39 cellular contexts compared by ENCODE assay signal in the genomic region with DNA sequence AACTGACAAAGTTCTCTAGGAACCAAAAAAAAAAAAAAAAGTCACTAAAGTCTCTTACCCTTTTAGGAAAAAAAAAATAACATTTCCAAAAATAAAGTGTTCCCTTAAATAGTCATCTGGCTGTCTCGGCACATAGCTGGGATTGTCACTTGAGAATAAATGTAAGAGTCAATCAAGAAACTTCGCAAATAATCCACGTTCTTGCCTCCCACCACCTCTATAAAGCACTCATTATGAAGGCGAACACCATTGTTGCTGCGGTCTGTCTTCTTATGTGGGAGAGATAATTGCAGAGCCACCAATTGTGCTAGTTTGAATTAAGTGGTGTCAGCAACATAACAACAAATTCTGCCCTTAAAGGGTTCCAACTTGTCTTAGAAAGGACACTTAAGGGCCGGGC.
"Had no signal": no experiment of that assay in that cellular context is flagged by ENCODE, and none has a peak within 500 bp of the region (broad histone marks: within the 10 kb centered on the region; RNA-seq: fewer than 3 reads in every experiment).

No MANE protein-coding gene starts in this region.

- H3K27ac Mint-ChIP-seq: activated naive CD4-positive, alpha-beta T cell treated with anti-CD3 and anti-CD28 coated beads for 36 hours; activated naive CD4-positive, alpha-beta T cell treated with anti-CD3 and anti-CD28 coated beads, Interleukin-2, amount 10 ng/mL, durations not matched to agents 7 days and 5 days; activated naive CD4-positive, alpha-beta T cell treated with anti-CD3 and anti-CD28 coated beads, Interleukin-2, amount 50 U/mL, for 24 hours; activated naive CD4-positive, alpha-beta T cell treated with anti-CD3 and anti-CD28 coated beads, Interleukin-2, amount 50 U/mL, for 72 hours; activated naive CD8-positive, alpha-beta T cell; activated naive CD8-positive, alpha-beta T cell treated with anti-CD3 and anti-CD28 coated beads for 36 hours; activated naive CD8-positive, alpha-beta T cell treated with anti-CD3 and anti-CD28 coated beads, Interleukin-2, amount 10 ng/mL, durations not matched to agents 7 days and 5 days; activated naive CD8-positive, alpha-beta T cell treated with anti-CD3 and anti-CD28 coated beads, Interleukin-2, amount 50 U/mL, for 24 hours; activated T-cell treated with anti-CD3 and anti-CD28 coated beads, Interleukin-2, amount 50 U/mL, for 24 hours; activated T-cell treated with anti-CD3 and anti-CD28 coated beads, Interleukin-2, amount 50 U/mL, for 72 hours; activated T-helper 1 cell treated with anti-CD3 and anti-CD28 coated beads, Interleukin-12 subunit alpha, Interleukin-12 subunit beta, Interleukin-2, Interleukin-4 antibody, amounts not matched to agents 30 ng/mL and 10 ng/mL and 1 ng/mL, durations not matched to agents 14 hours and 24 hours and 36 hours; activated T-helper 17 cell treated with anti-CD3 and anti-CD28 coated beads, Interleukin-2, amount 50 U/mL, for 72 hours; activated T-helper 2 cell treated with anti-CD3 and anti-CD28 coated beads, Interferon-gamma antibody, Interleukin-2, Interleukin-4, amounts not matched to agents 10 μg/mL and 5 μg/mL and 100 μg/mL, durations not matched to agents 14 hours and 24 hours and 36 hours; brain had no signal

- H3K27me3 ChIP-seq: adrenal gland, ascending aorta, body of pancreas, brain microvascular endothelial cell, breast epithelium, cardiac muscle cell had no signal

- H3K9me3 ChIP-seq: adrenal gland, ascending aorta, body of pancreas, breast epithelium had no signal

- H3K4me3 Mint-ChIP-seq: activated naive CD4-positive, alpha-beta T cell treated with anti-CD3 and anti-CD28 coated beads for 36 hours; activated naive CD4-positive, alpha-beta T cell treated with anti-CD3 and anti-CD28 coated beads, Interleukin-2, amount 10 ng/mL, durations not matched to agents 7 days and 5 days; activated naive CD4-positive, alpha-beta T cell treated with anti-CD3 and anti-CD28 coated beads, Interleukin-2, amount 50 U/mL, for 24 hours; activated naive CD8-positive, alpha-beta T cell; activated naive CD8-positive, alpha-beta T cell treated with anti-CD3 and anti-CD28 coated beads for 36 hours; activated naive CD8-positive, alpha-beta T cell treated with anti-CD3 and anti-CD28 coated beads, Interleukin-2, amount 10 ng/mL, durations not matched to agents 7 days and 5 days; activated naive CD8-positive, alpha-beta T cell treated with anti-CD3 and anti-CD28 coated beads, Interleukin-2, amount 50 U/mL, for 24 hours; activated T-cell treated with anti-CD3 and anti-CD28 coated beads, Interleukin-2, amount 50 U/mL, for 24 hours; activated T-cell treated with anti-CD3 and anti-CD28 coated beads, Interleukin-2, amount 50 U/mL, for 4 hours; activated T-cell treated with anti-CD3 and anti-CD28 coated beads, Interleukin-2, amount 50 U/mL, for 72 hours; activated T-helper 1 cell treated with anti-CD3 and anti-CD28 coated beads, Interleukin-12 subunit alpha, Interleukin-12 subunit beta, Interleukin-2, Interleukin-4 antibody, amounts not matched to agents 30 ng/mL and 10 ng/mL and 1 ng/mL, durations not matched to agents 14 hours and 24 hours and 36 hours; activated T-helper 17 cell treated with anti-CD3 and anti-CD28 coated beads, Interleukin-2, amount 50 U/mL, for 72 hours; brain; central memory CD8-positive, alpha-beta T cell had no signal

- FAIRE-seq: astrocyte, bronchial epithelial cell had no signal

- H3K27ac ChIP-seq: adrenal gland, ascending aorta, body of pancreas, brain microvascular endothelial cell, breast epithelium, cardiac muscle cell had no signal

- H3K9me3 Mint-ChIP-seq: activated naive CD4-positive, alpha-beta T cell treated with anti-CD3 and anti-CD28 coated beads, Interleukin-2, amount 50 U/mL, for 24 hours; activated naive CD8-positive, alpha-beta T cell treated with anti-CD3 and anti-CD28 coated beads, Interleukin-2, amount 50 U/mL, for 24 hours; activated T-helper 17 cell treated with anti-CD3 and anti-CD28 coated beads, Interleukin-2, amount 50 U/mL, for 72 hours; activated T-helper 2 cell treated with anti-CD3 and anti-CD28 coated beads, Interferon-gamma antibody, Interleukin-2, Interleukin-4, amounts not matched to agents 10 μg/mL and 5 μg/mL and 100 μg/mL, durations not matched to agents 14 hours and 24 hours and 36 hours had no signal

- H3K27me3 Mint-ChIP-seq: activated naive CD4-positive, alpha-beta T cell treated with anti-CD3 and anti-CD28 coated beads, Interleukin-2, amount 10 ng/mL, durations not matched to agents 7 days and 5 days; activated naive CD8-positive, alpha-beta T cell had no signal

- H3K36me3 ChIP-seq: adrenal gland, ascending aorta, brain microvascular endothelial cell, breast epithelium, cardiac muscle cell had no signal

- DNase-seq: activated effector memory CD4-positive, alpha-beta T cell treated with anti-CD3 and anti-CD28 coated beads, Interleukin-2, amount 50 U/mL, for 16 hours; activated effector memory CD4-positive, alpha-beta T cell treated with Interleukin-2 at 50 U/mL for 16 hours; activated gamma-delta T cell; activated gamma-delta T cell treated with Interleukin-2 at 50 U/mL for 16 hours; activated naive CD4-positive, alpha-beta T cell; activated naive CD4-positive, alpha-beta T cell treated with anti-CD3 and anti-CD28 coated beads for 36 hours; activated naive CD4-positive, alpha-beta T cell treated with anti-CD3 and anti-CD28 coated beads, Interleukin-2, amount 10 ng/mL, durations not matched to agents 7 days and 5 days; activated naive CD4-positive, alpha-beta T cell treated with anti-CD3 and anti-CD28 coated beads, Interleukin-2, amount 50 U/mL, for 16 hours; activated naive CD4-positive, alpha-beta T cell treated with Interleukin-2 at 50 U/mL for 16 hours; activated naive CD8-positive, alpha-beta T cell treated with anti-CD3 and anti-CD28 coated beads for 36 hours; activated naive CD8-positive, alpha-beta T cell treated with anti-CD3 and anti-CD28 coated beads, Interleukin-2, amount 10 ng/mL, durations not matched to agents 7 days and 5 days; activated naive CD8-positive, alpha-beta T cell treated with anti-CD3 and anti-CD28 coated beads, Interleukin-2, amount 50 U/mL, for 24 hours; activated T-cell treated with anti-CD3 and anti-CD28 coated beads, Interleukin-2, amount 50 U/mL, for 1 hour; activated T-cell treated with anti-CD3 and anti-CD28 coated beads, Interleukin-2, amount 50 U/mL, for 24 hours; activated T-cell treated with anti-CD3 and anti-CD28 coated beads, Interleukin-2, amount 50 U/mL, for 4 hours; activated T-cell treated with anti-CD3 and anti-CD28 coated beads, Interleukin-2, amount 50 U/mL, for 48 hours; activated T-cell treated with anti-CD3 and anti-CD28 coated beads, Interleukin-2, amount 50 U/mL, for 72 hours; adrenal gland; amniotic stem cell; amygdala; anterior cingulate cortex; aorta; body of pancreas; brain microvascular endothelial cell; central memory CD4-positive, alpha-beta T cell; cerebellar nuclear complex had no signal

- H3K4me1 Mint-ChIP-seq: activated naive CD4-positive, alpha-beta T cell treated with anti-CD3 and anti-CD28 coated beads, Interleukin-2, amount 10 ng/mL, durations not matched to agents 7 days and 5 days; activated naive CD4-positive, alpha-beta T cell treated with anti-CD3 and anti-CD28 coated beads, Interleukin-2, amount 50 U/mL, for 24 hours; activated naive CD8-positive, alpha-beta T cell treated with anti-CD3 and anti-CD28 coated beads for 36 hours; activated naive CD8-positive, alpha-beta T cell treated with anti-CD3 and anti-CD28 coated beads, Interleukin-2, amount 10 ng/mL, durations not matched to agents 7 days and 5 days; activated naive CD8-positive, alpha-beta T cell treated with anti-CD3 and anti-CD28 coated beads, Interleukin-2, amount 50 U/mL, for 24 hours; activated T-helper 17 cell treated with anti-CD3 and anti-CD28 coated beads, Interleukin-2, amount 50 U/mL, for 72 hours; central memory CD8-positive, alpha-beta T cell had no signal

- ATAC-seq: activated naive CD4-positive, alpha-beta T cell treated with anti-CD3 and anti-CD28 coated beads, Interleukin-2, amount 50 U/mL, for 72 hours; activated naive CD8-positive, alpha-beta T cell treated with anti-CD3 and anti-CD28 coated beads, Interleukin-2, amount 50 U/mL, for 24 hours; activated T-cell treated with anti-CD3 and anti-CD28 coated beads, Interleukin-2, amount 50 U/mL, for 4 hours; activated T-cell treated with anti-CD3 and anti-CD28 coated beads, Interleukin-2, amount 50 U/mL, for 72 hours; activated T-helper 17 cell treated with anti-CD3 and anti-CD28 coated beads, Interleukin-2, amount 50 U/mL, for 72 hours; body of pancreas had no signal

- H3K4me1 ChIP-seq: adrenal gland, ascending aorta, body of pancreas, breast epithelium had no signal

- H3K4me3 ChIP-seq: adrenal gland, ascending aorta, body of pancreas, breast epithelium, cardiac muscle cell had no signal

- H3K36me3 Mint-ChIP-seq: activated naive CD4-positive, alpha-beta T cell treated with anti-CD3 and anti-CD28 coated beads, Interleukin-2, amount 10 ng/mL, durations not matched to agents 7 days and 5 days; activated naive CD4-positive, alpha-beta T cell treated with anti-CD3 and anti-CD28 coated beads, Interleukin-2, amount 50 U/mL, for 24 hours; activated naive CD4-positive, alpha-beta T cell treated with anti-CD3 and anti-CD28 coated beads, Interleukin-2, amount 50 U/mL, for 72 hours; activated naive CD8-positive, alpha-beta T cell; activated naive CD8-positive, alpha-beta T cell treated with anti-CD3 and anti-CD28 coated beads, Interleukin-2, amount 10 ng/mL, durations not matched to agents 7 days and 5 days; brain had no signal
